In genomic region chr19:10961073-10961762, GRCh38 we compare ENCODE assay signal across 1 cellular context.
TF ChIP-seq lines count a peak whose summit lies in the region.

No MANE protein-coding gene starts in this region.

TF ChIP-seq in IMR-90, 13 proteins besides CTCF, POLR2A, EP300 and RAD21 (continued from another document):
- no peak for TF ChIP-seq RFX5 (IDR thresholded peaks at IDR 0.05; ENCODE audit: low read depth, low read length)
- no peak for TF ChIP-seq BHLHE40 (IDR thresholded peaks at IDR 0.05; ENCODE audit: low read depth, low read length)
- TF ChIP-seq USF2 (IDR thresholded peaks at IDR 0.05; ENCODE audit: low read depth, low read length) = no peak
- no peak for TF ChIP-seq CHD1 (IDR thresholded peaks at IDR 0.05; ENCODE audit: low read depth, low read length)
- TF ChIP-seq MXI1 (IDR thresholded peaks at IDR 0.05; ENCODE audit: borderline replicate concordance, low read depth, low read length) = 0 out of 2 replicates have a peak, but pooled peaks have one; percentile 11
- no peak for TF ChIP-seq FOS (IDR thresholded peaks at IDR 0.05; ENCODE audit: low read depth, low read length)
- TF ChIP-seq ELK1 (IDR thresholded peaks at IDR 0.05; ENCODE audit: borderline replicate concordance, low read depth, low read length) = no peak
- no peak for TF ChIP-seq RCOR1 (IDR thresholded peaks at IDR 0.05; ENCODE audit: insufficient replicate concordance, low read length)
